In the genomic region with DNA sequence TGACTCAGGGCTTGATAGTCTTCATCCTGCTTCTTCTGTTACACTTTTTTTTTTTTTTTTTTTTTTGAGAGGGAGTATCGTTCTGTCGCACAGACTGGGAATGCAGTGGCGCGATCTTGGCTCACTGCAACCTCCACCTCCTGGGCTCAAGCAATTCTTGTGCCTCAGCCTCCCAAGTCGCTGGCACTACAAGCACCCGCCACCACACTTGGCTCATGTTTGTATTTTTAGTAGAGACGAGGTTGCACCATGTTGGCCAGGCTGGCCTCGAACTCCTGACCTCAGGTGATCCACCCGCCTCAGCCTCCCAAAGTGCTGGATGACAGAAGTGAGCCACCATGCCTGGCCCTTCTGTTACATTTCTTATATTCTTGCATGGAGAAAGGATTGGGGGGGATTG, we compare ENCODE assay signal across 8 cellular contexts. TPM values are rescaled to one million over a fixed set of nuclear protein-coding genes. Genes with fewer than 3 reads are reported as not detected.
DNase-seq lines count a peak whose midpoint lies in the region; ATAC-seq and TF ChIP-seq lines count a peak whose summit lies in the region.
"Not testable (repeated sequence)": the region's sequence is repeated elsewhere in the genome, so short reads cannot be mapped to it uniquely, and the experiment has no call there.

No MANE protein-coding gene starts in this region.

- H3K4me2 ChIP-seq in BLaER1 treated with 17β-estradiol and CSF1 and Interleukin-3, amounts not matched to agents 10 nM and 100 nM: peak overlapping the region in 6 of 11 experiments; percentile 3 to 100 (median 48); a peak in 6 of 22 replicates

- H4K20me1 ChIP-seq in BLaER1 treated with 17β-estradiol and CSF1 and Interleukin-3, amounts not matched to agents 10 nM and 100 nM: peaks cover 29 to 80% (median 45%) of the 10 kb centered on the region in 11 experiments; a peak in 20 of 22 replicates

- peak overlapping the region; percentile 36 for H3K4me3 Mint-ChIP-seq in T-helper 2 cell treated with Interferon-gamma antibody and Interleukin-4, amounts not matched to agents 5 μg/mL and 100 μg/mL, for 36 hours
- peak overlapping the region; percentile 52 for H3K4me3 Mint-ChIP-seq in activated CD4-positive, alpha-beta memory T cell treated with anti-CD3 and anti-CD28 coated beads for 36 hours
- H3K4me3 Mint-ChIP-seq in activated T-cell treated with anti-CD3 and anti-CD28 coated beads, Interleukin-2, amount 50 U/mL, for 72 hours: peak overlapping the region; percentile 76 to 98
- peak overlapping the region; percentile 56 for H3K4me3 Mint-ChIP-seq in natural killer cell

- CTCF ChIA-PET in activated CD4-positive, alpha-beta memory T cell treated with anti-CD3 and anti-CD28 coated beads for 36 hours (lab: Charles Lee): interaction anchor here (1.8 to 2.6 kb wide), 2 partner anchors 11 kb away, joined by 9 to 22 read pairs; no protein-coding TSS in a partner anchor

- 0 out of 22 replicates have a peak overlapping the region, but pooled peaks of 1 of the 11 experiments have one; percentile 3 for H3K27ac ChIP-seq in BLaER1 treated with 17β-estradiol and CSF1 and Interleukin-3, amounts not matched to agents 10 nM and 100 nM
- H3K27ac ChIP-seq in subcutaneous abdominal adipose tissue (ENCODE audit: low read depth, low read length): peak overlapping the region; percentile 23

- ATAC-seq in activated T-cell treated with anti-CD3 and anti-CD28 coated beads, Interleukin-2, amount 50 U/mL, for 72 hours (replicated peaks in 1 of 2); activated naive CD4-positive, alpha-beta T cell treated with anti-CD3 and anti-CD28 coated beads, Interleukin-2, amount 50 U/mL, for 72 hours; Right ventricle myocardium inferior; natural killer cell: not testable (repeated sequence)

- H3K4me1 Mint-ChIP-seq in T-helper 2 cell treated with Interferon-gamma antibody and Interleukin-4, amounts not matched to agents 5 μg/mL and 100 μg/mL, for 36 hours (ENCODE audit: low read depth): peaks cover 29% of the 10 kb centered on the region
- peaks cover 38% of the 10 kb centered on the region for H3K4me1 Mint-ChIP-seq in activated CD4-positive, alpha-beta memory T cell treated with anti-CD3 and anti-CD28 coated beads for 36 hours (ENCODE audit: low read depth)
- H3K4me1 Mint-ChIP-seq in activated T-cell treated with anti-CD3 and anti-CD28 coated beads, Interleukin-2, amount 50 U/mL, for 72 hours (ENCODE audit: low read depth): peaks cover 68% of the 10 kb centered on the region
- H3K4me1 Mint-ChIP-seq in natural killer cell: peaks cover 37 to 51% of the 10 kb centered on the region in 2 donors

- TF ChIP-seq CTCF in natural killer cell (IDR thresholded peaks at IDR 0.05): not testable (repeated sequence)

- H3K36me3 Mint-ChIP-seq in T-helper 2 cell treated with Interferon-gamma antibody and Interleukin-4, amounts not matched to agents 5 μg/mL and 100 μg/mL, for 36 hours (ENCODE audit: low read depth): peaks cover 75% of the 10 kb centered on the region
- peaks cover 84% of the 10 kb centered on the region for H3K36me3 Mint-ChIP-seq in activated CD4-positive, alpha-beta memory T cell treated with anti-CD3 and anti-CD28 coated beads for 36 hours
- H3K36me3 Mint-ChIP-seq in activated T-cell treated with anti-CD3 and anti-CD28 coated beads, Interleukin-2, amount 50 U/mL, for 72 hours (ENCODE audit: insufficient read depth in 2 of 2): peaks cover 37 to 49% of the 10 kb centered on the region in 2 donors
- H3K36me3 Mint-ChIP-seq in activated naive CD4-positive, alpha-beta T cell treated with anti-CD3 and anti-CD28 coated beads, Interleukin-2, amount 50 U/mL, for 72 hours: peaks cover 60 to 72% of the 10 kb centered on the region in 2 donors
- not testable (repeated sequence) for H3K36me3 Mint-ChIP-seq in natural killer cell

- peak overlapping the region in 3 of 11 experiments; percentile 10 to 22 (median 19); a peak in 1 of 22 replicates for H3K9ac ChIP-seq in BLaER1 treated with 17β-estradiol and CSF1 and Interleukin-3, amounts not matched to agents 10 nM and 100 nM
- H3K9ac ChIP-seq in subcutaneous abdominal adipose tissue (ENCODE audit: low read length in 5 of 5): not testable (repeated sequence)

- not testable (repeated sequence) for H3K27me3 Mint-ChIP-seq in T-helper 2 cell treated with Interferon-gamma antibody and Interleukin-4, amounts not matched to agents 5 μg/mL and 100 μg/mL, for 36 hours (ENCODE audit: low read depth); activated CD4-positive, alpha-beta memory T cell treated with anti-CD3 and anti-CD28 coated beads for 36 hours; activated T-cell treated with anti-CD3 and anti-CD28 coated beads, Interleukin-2, amount 50 U/mL, for 72 hours (ENCODE audit: low read depth); natural killer cell (ENCODE audit: low read depth in 2 of 2)

- not testable (repeated sequence) for H3K9me3 ChIP-seq in BLaER1 treated with 17β-estradiol and CSF1 and Interleukin-3, amounts not matched to agents 10 nM and 100 nM (replicated peaks in 1 of 11); subcutaneous abdominal adipose tissue (ENCODE audit: control insufficient read depth in 5 of 5, low read length in 5 of 5)

- H3K4me3 ChIP-seq in BLaER1 treated with 17β-estradiol and CSF1 and Interleukin-3, amounts not matched to agents 10 nM and 100 nM; subcutaneous abdominal adipose tissue (ENCODE audit: low read depth in 1 of 5, low read length in 5 of 5): not testable (repeated sequence)

- peaks cover 40 to 64% (median 50%) of the 10 kb centered on the region in 11 experiments for H3K36me3 ChIP-seq in BLaER1 treated with 17β-estradiol and CSF1 and Interleukin-3, amounts not matched to agents 10 nM and 100 nM
- H3K36me3 ChIP-seq in subcutaneous abdominal adipose tissue (ENCODE audit: control insufficient read depth in 5 of 5, insufficient read depth in 5 of 5, low read length in 5 of 5): peaks cover 0 to 48% (median 46%) of the 10 kb centered on the region in 5 donors

- POLR2A ChIA-PET in activated CD4-positive, alpha-beta memory T cell treated with anti-CD3 and anti-CD28 coated beads for 36 hours (lab: Charles Lee): interaction anchor here (0.6 to 2.6 kb wide), 5 partner anchors 10 to 158 kb away, joined by 3 to 14 read pairs (median 9); a partner anchor contains a TSS

- not testable (repeated sequence) for DNase-seq in T-helper 2 cell treated with Interferon-gamma antibody and Interleukin-4, amounts not matched to agents 5 μg/mL and 100 μg/mL, for 36 hours (ENCODE audit: low spot score); activated CD4-positive, alpha-beta memory T cell treated with anti-CD3 and anti-CD28 coated beads for 36 hours; activated T-cell treated with anti-CD3 and anti-CD28 coated beads, Interleukin-2, amount 50 U/mL, for 72 hours; activated naive CD4-positive, alpha-beta T cell treated with anti-CD3 and anti-CD28 coated beads, Interleukin-2, amount 50 U/mL, for 72 hours (ENCODE audit: low spot score in 2 of 2); natural killer cell
- peak; percentile 20 for DNase-seq in Right ventricle myocardium inferior (ENCODE audit: missing footprints)

- not testable (repeated sequence) for H3K27ac Mint-ChIP-seq in T-helper 2 cell treated with Interferon-gamma antibody and Interleukin-4, amounts not matched to agents 5 μg/mL and 100 μg/mL, for 36 hours
- H3K27ac Mint-ChIP-seq in activated CD4-positive, alpha-beta memory T cell treated with anti-CD3 and anti-CD28 coated beads for 36 hours: peak overlapping the region; percentile 99
- peak overlapping the region; percentile 93 for H3K27ac Mint-ChIP-seq in activated T-cell treated with anti-CD3 and anti-CD28 coated beads, Interleukin-2, amount 50 U/mL, for 72 hours
- H3K27ac Mint-ChIP-seq in activated naive CD4-positive, alpha-beta T cell treated with anti-CD3 and anti-CD28 coated beads, Interleukin-2, amount 50 U/mL, for 72 hours: peak overlapping the region; percentile 82 to 99
- H3K27ac Mint-ChIP-seq in natural killer cell: peak overlapping the region in 1 of 2 donors; percentile 89

- H3K9me3 Mint-ChIP-seq in T-helper 2 cell treated with Interferon-gamma antibody and Interleukin-4, amounts not matched to agents 5 μg/mL and 100 μg/mL, for 36 hours; activated CD4-positive, alpha-beta memory T cell treated with anti-CD3 and anti-CD28 coated beads for 36 hours; activated T-cell treated with anti-CD3 and anti-CD28 coated beads, Interleukin-2, amount 50 U/mL, for 72 hours; activated naive CD4-positive, alpha-beta T cell treated with anti-CD3 and anti-CD28 coated beads, Interleukin-2, amount 50 U/mL, for 72 hours; natural killer cell: not testable (repeated sequence)

- intact Hi-C loops in activated CD4-positive, alpha-beta memory T cell treated with anti-CD3 and anti-CD28 coated beads for 36 hours (cut with micrococcal nuclease); Right ventricle myocardium inferior (cut with DNase I): not testable (repeated sequence)
- intact Hi-C loops in natural killer cell (cut with micrococcal nuclease): loop anchor here (5.0 kb wide), 2 partner anchors 38 to 58 kb away; no protein-coding TSS in a partner anchor

- not testable (repeated sequence) for H3K27me3 ChIP-seq in BLaER1 treated with 17β-estradiol and CSF1 and Interleukin-3, amounts not matched to agents 10 nM and 100 nM; subcutaneous abdominal adipose tissue (ENCODE audit: control insufficient read depth in 5 of 5, insufficient read depth in 4 of 5, low read length in 5 of 5)

- peaks cover 28 to 54% (median 45%) of the 10 kb centered on the region in 10 experiments for H3K4me1 ChIP-seq in BLaER1 treated with 17β-estradiol and CSF1 and Interleukin-3, amounts not matched to agents 10 nM and 100 nM
- H3K4me1 ChIP-seq in subcutaneous abdominal adipose tissue (ENCODE audit: control insufficient read depth in 5 of 5, insufficient read depth in 5 of 5, low read length in 5 of 5): peaks cover 7 to 36% (median 35%) of the 10 kb centered on the region in 5 donors

RNA-seq across cellular contexts. Expression of a gene that starts 6.6 kb away (rescaled TPM):
- 100 to 1,000 TPM; 576 to 590 TPM for total RNA-seq in activated CD4-positive, alpha-beta memory T cell treated with anti-CD3 and anti-CD28 coated beads for 36 hours
- 100 to 1,000 TPM; 604 to 721 TPM for total RNA-seq in activated T-cell treated with anti-CD3 and anti-CD28 coated beads, Interleukin-2, amount 50 U/mL, for 72 hours
- 100 to 1,000 TPM; 381 to 721 TPM for total RNA-seq in activated naive CD4-positive, alpha-beta T cell treated with anti-CD3 and anti-CD28 coated beads, Interleukin-2, amount 50 U/mL, for 72 hours
- total RNA-seq in Right ventricle myocardium inferior (51.2 TPM), natural killer cell (100 to 1,000 TPM; 110 to 178 (median 172) TPM)

RNA-seq across cellular contexts. Expression of a gene that starts 9.3 kb away (rescaled TPM):
- total RNA-seq in activated CD4-positive, alpha-beta memory T cell treated with anti-CD3 and anti-CD28 coated beads for 36 hours: 10 to 100 TPM; 18.0 to 21.1 TPM
- 10 to 100 TPM; 68.3 to 81.5 TPM for total RNA-seq in activated T-cell treated with anti-CD3 and anti-CD28 coated beads, Interleukin-2, amount 50 U/mL, for 72 hours
- total RNA-seq in activated naive CD4-positive, alpha-beta T cell treated with anti-CD3 and anti-CD28 coated beads, Interleukin-2, amount 50 U/mL, for 72 hours: 10 to 100 TPM; 83.9 to 91.4 TPM
- 19.3 TPM for total RNA-seq in Right ventricle myocardium inferior
- 10 to 100 TPM; 35.8 to 70.3 (median 52.5) TPM for total RNA-seq in natural killer cell

RNA-seq across cellular contexts. Expression of a gene that starts 28.1 kb away (rescaled TPM):
- total RNA-seq in activated CD4-positive, alpha-beta memory T cell treated with anti-CD3 and anti-CD28 coated beads for 36 hours: 10 to 100 TPM; 98.1 to 99.2 TPM
- 100 to 1,000 TPM; 159 to 190 TPM for total RNA-seq in activated T-cell treated with anti-CD3 and anti-CD28 coated beads, Interleukin-2, amount 50 U/mL, for 72 hours
- total RNA-seq in activated naive CD4-positive, alpha-beta T cell treated with anti-CD3 and anti-CD28 coated beads, Interleukin-2, amount 50 U/mL, for 72 hours: 100 to 1,000 TPM in 1 of 2 donors, 10 to 100 TPM in 1; 99.8 to 225 TPM
- 133 TPM for total RNA-seq in Right ventricle myocardium inferior
- 100 to 1,000 TPM; 158 to 200 (median 177) TPM for total RNA-seq in natural killer cell

RNA-seq across cellular contexts. Expression of a gene that starts 57.4 kb away (rescaled TPM):
- 10 to 100 TPM; 45.0 to 45.8 TPM for total RNA-seq in activated CD4-positive, alpha-beta memory T cell treated with anti-CD3 and anti-CD28 coated beads for 36 hours
- 10 to 100 TPM; 37.6 to 53.7 TPM for total RNA-seq in activated T-cell treated with anti-CD3 and anti-CD28 coated beads, Interleukin-2, amount 50 U/mL, for 72 hours
- 10 to 100 TPM; 18.9 to 32.4 TPM for total RNA-seq in activated naive CD4-positive, alpha-beta T cell treated with anti-CD3 and anti-CD28 coated beads, Interleukin-2, amount 50 U/mL, for 72 hours
- total RNA-seq in Right ventricle myocardium inferior (18.9 TPM), natural killer cell (10 to 100 TPM; 11.2 to 14.5 (median 12.1) TPM)

Comparison
In these comparisons a context has a peak if more than half of its experiments do, and no peak if none do; other contexts are left out.
1. H3K4me3 Mint-ChIP-seq: peak in every context shown above with its lines; median percentile 87 in activated T-cell treated with anti-CD3 and anti-CD28 coated beads, Interleukin-2, amount 50 U/mL, for 72 hours; 56 in natural killer cell; 52 in activated CD4-positive, alpha-beta memory T cell treated with anti-CD3 and anti-CD28 coated beads for 36 hours; 36 in T-helper 2 cell treated with Interferon-gamma antibody and Interleukin-4, amounts not matched to agents 5 μg/mL and 100 μg/mL, for 36 hours.